17 cellular contexts compared by ENCODE assay signal in genomic region chr14:71588028-71588427, GRCh38.
DNase-seq lines count a peak whose midpoint lies in the region; ATAC-seq and TF ChIP-seq lines count a peak whose summit lies in the region.
"Had no signal": no experiment of that assay in that cellular context is flagged by ENCODE, and none has a peak within 500 bp of the region (broad histone marks: within the 10 kb centered on the region; RNA-seq: fewer than 3 reads in every experiment).

No MANE protein-coding gene starts in this region.

- H3K27me3 ChIP-seq in Panc1 (ENCODE audit: control insufficient read depth, insufficient read depth, low read length) (no peaks in the 10 kb centered on the region), neuronal stem cell (ENCODE audit: control insufficient read depth in 3 of 3, insufficient read depth in 3 of 3, low read depth in 1 of 3, low read length in 3 of 3) (no peaks in the 10 kb centered on the region), uterus (no peaks in the 10 kb centered on the region)
- H3K27me3 ChIP-seq: BLaER1 had no signal

- ATAC-seq in Panc1 (no peak), GM21529 (IDR thresholded peaks at IDR 0.05; ENCODE audit: unreplicated experiment) (no peak)
- ATAC-seq in activated CD4-positive, CD25-positive, alpha-beta regulatory T cell treated with anti-CD3 and anti-CD28 coated beads, Interleukin-2, amount 50 U/mL, for 24 hours, result no peak
- ATAC-seq: mucosa of descending colon had no signal

- H3K9me3 Mint-ChIP-seq in chondrocyte (ENCODE audit: low read depth), result no peaks in the 10 kb centered on the region

- H3K79me1 ChIP-seq in neuronal stem cell (ENCODE audit: low read depth, low read length), result no peaks in the 10 kb centered on the region

- H3K27ac ChIP-seq in Panc1 (ENCODE audit: low read length) (no peak overlapping the region), neuronal stem cell (replicated peaks; ENCODE audit: low read length) (peak overlapping the region; percentile 8), uterus (no peak overlapping the region)
- H3K27ac ChIP-seq: BLaER1 had no signal

- no peak overlapping the region for H3K18ac ChIP-seq in neuronal stem cell (ENCODE audit: low read length)

- peak overlapping the region; percentile 72 for H3K27ac Mint-ChIP-seq in chondrocyte (ENCODE audit: unreplicated experiment)
- H3K27ac Mint-ChIP-seq: activated naive CD8-positive, alpha-beta T cell had no signal

- H3K4me3 ChIP-seq in Panc1 (ENCODE audit: low read depth in 2 of 2, low read length in 2 of 2) (no peak overlapping the region), neuronal stem cell (ENCODE audit: low read length in 2 of 2) (no peak overlapping the region), uterus (no peak overlapping the region)
- H3K4me3 ChIP-seq: BLaER1, mucosa of descending colon had no signal

- no CpG with 5 or more reads among the region's 9 CpGs for WGBS in neuronal stem cell (ENCODE audit: extremely low coverage in 2 of 2, insufficient read length in 2 of 2, insufficient replicate concordance in 1 of 2), 2 donors

- H4K91ac ChIP-seq in neuronal stem cell (ENCODE audit: low read depth, low read length, poor library complexity), result no peak overlapping the region

- H2BK12ac ChIP-seq in neuronal stem cell (ENCODE audit: low read length), result no peak overlapping the region

- no peak overlapping the region for H2BK15ac ChIP-seq in neuronal stem cell (ENCODE audit: low read length)

- BruUV-seq in Panc1 (replicated peaks; lab: Mats Ljungman, UMichigan), result TSS peak; percentile 56

- H3K4me2 ChIP-seq in neuronal stem cell (ENCODE audit: insufficient read depth, low read length, poor library complexity, severe bottlenecking), result no peak overlapping the region
- H3K4me2 ChIP-seq: BLaER1 had no signal

- no peak for TF ChIP-seq POLR2A in uterus (IDR thresholded peaks at IDR 0.05)

- no peak overlapping the region for H2BK5ac ChIP-seq in neuronal stem cell (ENCODE audit: low read length)

- H3K4me1 Mint-ChIP-seq in chondrocyte (ENCODE audit: low read depth), result peaks cover 80% of the 10 kb centered on the region

- H3K9me3 ChIP-seq in Panc1 (ENCODE audit: control insufficient read depth, insufficient read depth, low read depth, low read length) (no peaks in the 10 kb centered on the region), neuronal stem cell (replicated peaks in 1 of 2; ENCODE audit: control insufficient read depth in 2 of 2, insufficient read depth in 1 of 2, low read depth in 1 of 2, low read length in 2 of 2) (no peaks in the 10 kb centered on the region), uterus (no peaks in the 10 kb centered on the region)
- H3K9me3 ChIP-seq: mucosa of descending colon had no signal

- no peaks in the 10 kb centered on the region for H3K27me3 Mint-ChIP-seq in chondrocyte (ENCODE audit: low read depth)
- H3K27me3 Mint-ChIP-seq: activated naive CD8-positive, alpha-beta T cell had no signal

- no peak overlapping the region for H3K4me3 Mint-ChIP-seq in chondrocyte (ENCODE audit: unreplicated experiment)
- H3K4me3 Mint-ChIP-seq: activated naive CD8-positive, alpha-beta T cell had no signal

- H3K14ac ChIP-seq in neuronal stem cell (ENCODE audit: low read length), result no peak overlapping the region

- no peak overlapping the region for H4K8ac ChIP-seq in neuronal stem cell (ENCODE audit: low read depth, low read length)

- peak; percentile 68 for DNase-seq in Daoy (ENCODE audit: low read depth)
- no peak for DNase-seq in Panc1 (ENCODE audit: low read depth, low spot score)
- DNase-seq in chondrocyte (ENCODE audit: low spot score), result no peak
- no peak for DNase-seq in neuronal stem cell (ENCODE audit: low spot score)
- no peak for DNase-seq in dermis blood vessel endothelial cell
- DNase-seq in uterus, result no peak
- DNase-seq: activated T-cell treated with anti-CD3 and anti-CD28 coated beads, Interleukin-2, amount 50 U/mL, for 1 hour; DMS153; hippocampal formation; mucosa of descending colon; NCI-H187 treated with DMSO at 0.1 percent for 48 hours; NCI-H524; stimulated activated naive CD4-positive, alpha-beta T cell had no signal

- no peak overlapping the region for H3K4ac ChIP-seq in neuronal stem cell (ENCODE audit: low read length)

- no peak overlapping the region for H2AK5ac ChIP-seq in neuronal stem cell (ENCODE audit: low read depth, low read length)

- no peak overlapping the region for H2BK120ac ChIP-seq in neuronal stem cell (ENCODE audit: low read depth, low read length)

- TF ChIP-seq CTCF in Panc1 (IDR thresholded peaks at IDR 0.05) (no peak), chondrocyte (IDR thresholded peaks at IDR 0.05) (no peak), uterus (IDR thresholded peaks at IDR 0.05) (no peak)

- no peak overlapping the region for H3K23ac ChIP-seq in neuronal stem cell (ENCODE audit: low read depth, low read length, poor library complexity)

- H3K36me3 ChIP-seq in Panc1 (ENCODE audit: control insufficient read depth, insufficient read depth, low read length) (no peaks in the 10 kb centered on the region), neuronal stem cell (replicated peaks in 1 of 2; ENCODE audit: control insufficient read depth in 2 of 2, insufficient read depth in 2 of 2, low read length in 2 of 2) (peaks cover 0 to 11% of the 10 kb centered on the region in 2 donors), uterus (no peaks in the 10 kb centered on the region)

- H3K4me1 ChIP-seq in Panc1 (ENCODE audit: control insufficient read depth, insufficient read depth, low read length) (no peaks in the 10 kb centered on the region; the same call in 1 of the 2 replicates), neuronal stem cell (ENCODE audit: control insufficient read depth in 2 of 2, insufficient read depth in 1 of 2, low read depth in 1 of 2, low read length in 2 of 2) (peaks cover 10 to 13% of the 10 kb centered on the region in 2 donors), uterus (peaks cover 0 to 14% of the 10 kb centered on the region in 2 donors)

- intact Hi-C loops in Panc1 (cut with micrococcal nuclease; ENCODE audit: unreplicated experiment), result no loop called here
- intact Hi-C loops in uterus (cut with DNase I; ENCODE audit: low total_unique reads), result no loop called here

- peaks cover 6% of the 10 kb centered on the region for H3K36me3 Mint-ChIP-seq in chondrocyte (ENCODE audit: low read depth)

- CTCF ChIA-PET in Panc1 (lab: Charles Lee), result no interaction called here

- no peak overlapping the region for H3K9ac ChIP-seq in neuronal stem cell (ENCODE audit: low read depth, low read length, poor library complexity)
- H3K9ac ChIP-seq: BLaER1 had no signal

- no peak overlapping the region for H2AFZ ChIP-seq in neuronal stem cell (ENCODE audit: low read length)

- in situ Hi-C loops in Panc1 (cut with HindIII; ENCODE audit: low pct_unique_long_range_greater_than_20kb, low sequenced_read_pairs), result no loop called here

- POLR2A ChIA-PET in Panc1 (lab: Charles Lee), result no interaction called here
